11 cellular contexts compared by ENCODE assay signal in the genomic region with DNA sequence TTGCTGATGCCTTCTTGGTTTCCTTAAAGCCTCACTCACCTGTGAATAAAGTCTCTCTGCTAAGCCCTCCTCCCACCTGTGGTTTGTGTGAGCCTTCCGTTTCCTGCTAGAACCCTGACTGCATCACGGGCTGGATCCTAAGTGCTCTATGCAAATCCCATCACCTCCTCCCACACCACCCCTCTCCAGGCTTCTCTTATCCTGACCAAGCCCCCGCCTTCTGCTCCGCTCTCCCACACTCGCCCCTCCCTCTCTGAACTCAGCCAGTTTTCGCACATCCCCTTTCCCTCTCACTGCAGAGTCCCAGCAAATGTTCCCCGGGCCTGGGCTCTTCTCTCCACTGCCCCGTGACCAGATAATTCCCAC. TPM values are rescaled to one million over a fixed set of nuclear protein-coding genes. Genes with fewer than 3 reads are reported as not detected.
DNase-seq lines count a peak whose midpoint lies in the region; ATAC-seq, FAIRE-seq and TF ChIP-seq lines count a peak whose summit lies in the region.
"Had no signal": no experiment of that assay in that cellular context is flagged by ENCODE, and none has a peak within 500 bp of the region (broad histone marks: within the 10 kb centered on the region; RNA-seq: fewer than 3 reads in every experiment).

No MANE protein-coding gene starts in this region.

- 4% methylated on average over 8 of the region's 8 CpGs for WGBS in HUES64
- WGBS in GM12878 (ENCODE audit: insufficient coverage, insufficient replicate concordance, low lambda C conversion rate, missing lambda C conversion rate): under 1% methylated on average over 8 of the region's 8 CpGs
- no CpG with 5 or more reads among the region's 8 CpGs for WGBS in neuronal stem cell (ENCODE audit: extremely low coverage in 2 of 2, insufficient read length in 2 of 2, insufficient replicate concordance in 1 of 2), 2 donors

- TF ChIP-seq EP300 in GM12878 (IDR thresholded peaks at IDR 0.05; ENCODE audit: borderline replicate concordance in 1 of 2, control insufficient read depth in 1 of 2, low read depth in 2 of 2, low read length in 2 of 2): no peak

- no peaks in the 10 kb centered on the region for H3K9me3 ChIP-seq in HUES64 (ENCODE audit: insufficient read depth, low read depth, low read length)
- H3K9me3 ChIP-seq in GM12878 (replicated peaks; ENCODE audit: control insufficient read depth, insufficient read depth, low read length): no peaks in the 10 kb centered on the region
- no peaks in the 10 kb centered on the region for H3K9me3 ChIP-seq in neuronal stem cell (replicated peaks in 1 of 2; ENCODE audit: control insufficient read depth in 2 of 2, insufficient read depth in 1 of 2, low read depth in 1 of 2, low read length in 2 of 2)
- H3K9me3 ChIP-seq in effector memory CD4-positive, alpha-beta T cell (ENCODE audit: control insufficient read depth, low read length): no peaks in the 10 kb centered on the region
- H3K9me3 ChIP-seq: A549 had no signal

- H3K18ac ChIP-seq in neuronal stem cell (ENCODE audit: low read length): no peak overlapping the region

- TF ChIP-seq POLR2A in GM12878 (IDR thresholded peaks at IDR 0.05; ENCODE audit: low read depth, low read length): no peak

- H3K79me1 ChIP-seq in neuronal stem cell (ENCODE audit: low read depth, low read length): peaks cover 2% of the 10 kb centered on the region

- no peak for TF ChIP-seq CTCF in GM12878 (IDR thresholded peaks at IDR 0.05 in 2 of 3, conservative IDR thresholded peaks at IDR 0.05 in 1 of 3; ENCODE audit: control insufficient read depth in 2 of 3, extremely low read depth in 1 of 3, insufficient read depth in 1 of 3, low read depth in 3 of 3, low read length in 3 of 3)

- H3K4me3 ChIP-seq in HUES64 (ENCODE audit: low read length) (peak overlapping the region; percentile 48), GM12878 (no peak overlapping the region), neuronal stem cell (ENCODE audit: low read length in 2 of 2) (no peak overlapping the region)
- no peak overlapping the region for H3K4me3 ChIP-seq in effector memory CD4-positive, alpha-beta T cell (ENCODE audit: insufficient read depth, low read depth, low read length, poor library complexity, severe bottlenecking)
- H3K4me3 ChIP-seq: A549 had no signal

- POLR2A ChIA-PET in GM12878 (lab: Charles Lee): no interaction called here

- peak; percentile 31 for FAIRE-seq in GM12878 (lab: Jason Lieb, UNC)
- FAIRE-seq: A549, GM12892 had no signal

- no peak for TF ChIP-seq RAD21 in GM12878 (IDR thresholded peaks at IDR 0.05; ENCODE audit: insufficient read depth, low read depth, low read length)

- H2BK12ac ChIP-seq in neuronal stem cell (ENCODE audit: low read length): no peak overlapping the region

- CTCF ChIA-PET in GM12878 (lab: Yijun Ruan, JAX): no interaction called here

- H2BK15ac ChIP-seq in neuronal stem cell (ENCODE audit: low read length): no peak overlapping the region

- H3K36me3 ChIP-seq in HUES64 (ENCODE audit: insufficient read depth, low read length): no peaks in the 10 kb centered on the region
- no peaks in the 10 kb centered on the region for H3K36me3 ChIP-seq in GM12878 (ENCODE audit: control insufficient read depth in 2 of 2, insufficient read depth in 2 of 2, low read length in 1 of 2)
- no peaks in the 10 kb centered on the region for H3K36me3 ChIP-seq in neuronal stem cell (replicated peaks in 1 of 2; ENCODE audit: control insufficient read depth in 2 of 2, insufficient read depth in 2 of 2, low read length in 2 of 2)
- no peaks in the 10 kb centered on the region for H3K36me3 ChIP-seq in effector memory CD4-positive, alpha-beta T cell (ENCODE audit: control insufficient read depth, insufficient read depth, low read length)

- RAD21 ChIA-PET in GM12878 (lab: Charles Lee; ENCODE audit: unreplicated experiment): no interaction called here

- in situ Hi-C loops in GM12878 (cut with MboI): no loop called here

- peak; percentile 15 for DNase-seq in NCI-H187 treated with DMSO at 0.1 percent for 48 hours (lab: John Stamatoyannopoulos, UW)
- no peak for DNase-seq in NCI-H187 (lab: John Stamatoyannopoulos, UW)
- DNase-seq in GM12878 (ENCODE audit: low read depth, low spot score): no peak
- no peak for DNase-seq in neuronal stem cell (ENCODE audit: low spot score)
- DNase-seq in effector memory CD4-positive, alpha-beta T cell: no peak
- no peak for DNase-seq in activated CD8-positive, alpha-beta memory T cell treated with anti-CD3 and anti-CD28 coated beads, Interleukin-2, amount 50 U/mL, for 4 hours
- DNase-seq: GOT3 had no signal

- no peak overlapping the region for H3K23ac ChIP-seq in neuronal stem cell (ENCODE audit: low read depth, low read length, poor library complexity)

- no peaks in the 10 kb centered on the region for H3K27me3 ChIP-seq in HUES64 (ENCODE audit: insufficient read depth, low read length)
- no peaks in the 10 kb centered on the region; a peak in 1 of 4 replicates for H3K27me3 ChIP-seq in GM12878 (replicated peaks in 1 of 2; ENCODE audit: control insufficient read depth in 2 of 2, insufficient read depth in 2 of 2, low read length in 1 of 2)
- H3K27me3 ChIP-seq in neuronal stem cell (ENCODE audit: control insufficient read depth in 3 of 3, insufficient read depth in 3 of 3, low read depth in 1 of 3, low read length in 3 of 3): no peaks in the 10 kb centered on the region
- no peaks in the 10 kb centered on the region for H3K27me3 ChIP-seq in effector memory CD4-positive, alpha-beta T cell (replicated peaks; ENCODE audit: control insufficient read depth, insufficient read depth, low read length, poor library complexity, severe bottlenecking)

- H3K4me2 ChIP-seq in GM12878 (ENCODE audit: control insufficient read depth, insufficient read depth): peak overlapping the region; percentile 0
- no peak overlapping the region for H3K4me2 ChIP-seq in neuronal stem cell (ENCODE audit: insufficient read depth, low read length, poor library complexity, severe bottlenecking)
- H3K4me2 ChIP-seq: A549 had no signal

- no peak overlapping the region for H4K91ac ChIP-seq in neuronal stem cell (ENCODE audit: low read depth, low read length, poor library complexity)

- intact Hi-C loops in GM12878 (cut with micrococcal nuclease; ENCODE audit: unreplicated experiment): no loop called here

- no peak overlapping the region for H4K8ac ChIP-seq in neuronal stem cell (ENCODE audit: low read depth, low read length)

- no peak overlapping the region for H2AFZ ChIP-seq in GM12878 (ENCODE audit: control insufficient read depth, low read depth, low read length)
- peak overlapping the region; percentile 75 for H2AFZ ChIP-seq in neuronal stem cell (ENCODE audit: low read length)

- peaks cover 22% of the 10 kb centered on the region for H3K4me1 ChIP-seq in HUES64 (ENCODE audit: insufficient read depth, low read length)
- peaks cover 14% of the 10 kb centered on the region for H3K4me1 ChIP-seq in GM12878 (ENCODE audit: control insufficient read depth, insufficient read depth, low read length)
- H3K4me1 ChIP-seq in neuronal stem cell (ENCODE audit: control insufficient read depth in 2 of 2, insufficient read depth in 1 of 2, low read depth in 1 of 2, low read length in 2 of 2): peaks cover 21 to 34% of the 10 kb centered on the region in 2 donors
- no peaks in the 10 kb centered on the region for H3K4me1 ChIP-seq in effector memory CD4-positive, alpha-beta T cell (ENCODE audit: control insufficient read depth, insufficient read depth, low read length, poor library complexity, severe bottlenecking)
- H3K4me1 ChIP-seq: A549 had no signal

- H2BK120ac ChIP-seq in neuronal stem cell (ENCODE audit: low read depth, low read length): no peak overlapping the region

- H3K79me2 ChIP-seq in GM12878 (ENCODE audit: control insufficient read depth, insufficient read depth, low read length): no peaks in the 10 kb centered on the region

- SMC1A ChIA-PET in GM12878 (lab: Charles Lee; ENCODE audit: uncharacterized antibody, unreplicated experiment): no interaction called here

- no peak overlapping the region for H3K14ac ChIP-seq in neuronal stem cell (ENCODE audit: low read length)

- H3K9ac ChIP-seq in HUES64 (ENCODE audit: low read depth, low read length) (peak overlapping the region; percentile 28; the same call in 1 of the 2 replicates), GM12878 (ENCODE audit: control insufficient read depth, insufficient read depth, low read length) (no peak overlapping the region), neuronal stem cell (ENCODE audit: low read depth, low read length, poor library complexity) (no peak overlapping the region)

- H2BK5ac ChIP-seq in neuronal stem cell (ENCODE audit: low read length): no peak overlapping the region

- ATAC-seq in GM12878: no peak; the same call in 1 of the 3 replicates
- no peak for ATAC-seq in HG02798 (IDR thresholded peaks at IDR 0.05; ENCODE audit: poor library complexity, unreplicated experiment)

- H4K20me1 ChIP-seq in GM12878 (ENCODE audit: control insufficient read depth, insufficient read depth): no peaks in the 10 kb centered on the region

- H3K27ac ChIP-seq in HUES64 (ENCODE audit: low read depth, low read length) (no peak overlapping the region), GM12878 (ENCODE audit: control insufficient read depth, insufficient read depth) (no peak overlapping the region), neuronal stem cell (replicated peaks; ENCODE audit: low read length) (no peak overlapping the region)
- H3K27ac ChIP-seq in effector memory CD4-positive, alpha-beta T cell (ENCODE audit: insufficient read depth, low read length, poor library complexity, severe bottlenecking): no peak overlapping the region
- H3K27ac ChIP-seq: A549 had no signal

- H3K4ac ChIP-seq in neuronal stem cell (ENCODE audit: low read length): no peak overlapping the region

- no peak overlapping the region for H2AK5ac ChIP-seq in neuronal stem cell (ENCODE audit: low read depth, low read length)

- no TSS peak for BruUV-seq in GM12878 (replicated peaks; lab: Mats Ljungman, UMichigan)

RNA-seq across cellular contexts. Expression of a gene that starts 51.8 kb away (rescaled TPM):
- 91.4 TPM for polyA plus RNA-seq in HUES64 (2013, experiment 1 of 2)
- polyA plus RNA-seq in HUES64 (2013, experiment 2 of 2): 83.2 TPM
- 5.5 and 5.7 TPM in 2 replicates for total RNA-seq in GM12878 (2013; cell fraction: nucleolus; rRNA removed)
- total RNA-seq in GM12878 (2014; rRNA removed) (31.9 and 33.8 TPM in 2 replicates), GM12878 (2014; rRNA removed; fragmentation: Illumina TruSeq; extraction: Trizol) (17.6 and 17.9 TPM in 2 replicates), GM12878 (2021) (30.0 and 31.2 TPM in 2 replicates)
- 4.7 TPM for polyA plus RNA-seq in GM12878 (2011; ENCODE audit: low read depth)
- polyA plus RNA-seq in GM12878 (2011; rRNA removed) (2.9 and 3.6 TPM in 2 replicates), GM12878 (2014; fragmentation: Illumina TruSeq; extraction: Trizol) (16.5 and 19.2 TPM in 2 replicates), GM12878 (2014; fragmentation: Nextera tagmentation; extraction: Ambion mirVana) (10 to 100 TPM in 1 of 2 experiments, 1 to 10 TPM in 1; 2.8 to 12.1 TPM), GM12878 (2014; rRNA removed) (35.8 and 41.1 TPM in 2 replicates), GM12878 (2016; fragmentation: Nextera tagmentation; extraction: Ambion mirVana) (10 to 100 TPM; 31.4 to 33.3 TPM)
- polyA plus RNA-seq in GM12878 (2011; cell fraction: cytosol; rRNA removed): 3.9 and 6.6 TPM in 2 replicates
- polyA plus RNA-seq in GM12878 (2011; cell fraction: nucleus; rRNA removed): 6.9 and 8.3 TPM in 2 replicates
- polyA plus RNA-seq in GM12878 (2012): 8.4 and 10.6 TPM in 2 replicates
- 0.88 and 2.7 TPM in 2 replicates for polyA minus RNA-seq in GM12878 (2011; rRNA and poly(A)+ RNA removed)
- 1.8 and 1.9 TPM in 2 replicates for polyA minus RNA-seq in GM12878 (2011; cell fraction: cytosol; rRNA and poly(A)+ RNA removed)
- 1.6 and 2.5 TPM in 2 replicates for polyA minus RNA-seq in GM12878 (2011; cell fraction: nucleus; rRNA and poly(A)+ RNA removed)
- 103 TPM for polyA plus RNA-seq in neuronal stem cell (2013, experiment 1 of 2)
- 98.6 TPM for polyA plus RNA-seq in neuronal stem cell (2013, experiment 2 of 2)
